ENCODE assay signal across 8 cellular contexts in the genomic region with DNA sequence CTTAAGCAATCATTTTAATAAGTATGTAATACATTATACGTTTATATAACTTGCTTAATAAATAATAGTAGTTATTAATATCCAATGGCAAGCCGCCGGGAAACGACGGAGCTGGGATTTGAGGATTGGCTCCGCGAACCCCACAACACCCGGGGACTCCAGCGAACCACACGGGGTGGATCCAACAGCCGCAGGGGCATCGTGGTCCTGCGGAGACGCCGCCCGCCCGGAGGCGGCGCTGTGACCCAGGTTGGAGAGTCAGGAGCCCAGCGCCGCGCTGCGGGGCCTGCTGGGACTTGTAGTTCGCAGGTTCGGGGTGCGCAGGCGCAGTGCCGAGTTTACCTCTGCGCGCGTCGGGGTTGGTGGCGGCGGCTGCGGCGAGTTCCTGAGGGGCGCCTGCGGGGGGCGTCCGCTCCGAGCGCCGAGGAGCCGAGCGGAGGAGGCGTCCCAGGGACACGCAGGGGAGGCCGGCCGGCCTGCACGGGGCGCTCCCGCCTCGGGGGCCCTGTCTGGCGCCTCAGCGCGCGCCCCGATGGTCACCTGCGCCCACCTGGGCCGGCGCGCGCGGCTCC. TPM values are rescaled to one million over a fixed set of nuclear protein-coding genes. Genes with fewer than 3 reads are reported as not detected.
DNase-seq lines count a peak whose midpoint lies in the region; ATAC-seq and TF ChIP-seq lines count a peak whose summit lies in the region.

TSS of gene ZNF554 (plus strand) at position 329 of the 572 bp plus-strand sequence. CDS start at position 533, 204 bp downstream.

- WGBS in tibial nerve, 2 donors = 1% methylated on average over 41 to 48 of the region's 64 CpGs

- H3K4me3 ChIP-seq in GM12865 (ENCODE audit: low read depth, low read length) (peak within 1 kb of the TSS; percentile 76), parathyroid adenoma (ENCODE audit: low read depth, low read length) (peak within 1 kb of the TSS; percentile 82), tibial nerve (peak within 1 kb of the TSS; percentile 54 to 76 (median 64))

- intact Hi-C loops in cardiac septum (cut with DNase I) = no loop called here

- H3K9me3 ChIP-seq in parathyroid adenoma (ENCODE audit: control insufficient read depth, low read length) (no peaks in the 10 kb centered on the region), tibial nerve (no peaks in the 10 kb centered on the region)

- TF ChIP-seq CTCF in GM12865 (IDR thresholded peaks at IDR 0.05; ENCODE audit: insufficient read depth, low read depth, low read length, missing control alignments) (peak; percentile 98), parathyroid adenoma (IDR thresholded peaks at IDR 0.05) (peak; percentile 98), tibial nerve (IDR thresholded peaks at IDR 0.05) (peak; percentile 89 to 99 (median 97))

- peak; percentile 63 to 69 for TF ChIP-seq EP300 in tibial nerve (IDR thresholded peaks at IDR 0.05)

- H3K27me3 ChIP-seq in parathyroid adenoma (ENCODE audit: control insufficient read depth, insufficient read depth, low read length) (no peaks in the 10 kb centered on the region), tibial nerve (no peaks in the 10 kb centered on the region)

- H3K4me2 ChIP-seq in parathyroid adenoma (ENCODE audit: low read length) = peak within 1 kb of the TSS; percentile 99

- no peak within 1 kb of the TSS for H3K9ac ChIP-seq in parathyroid adenoma

- H3K79me2 ChIP-seq in parathyroid adenoma = no peaks in the 10 kb centered on the region

- H3K27ac ChIP-seq in parathyroid adenoma (no peak within 1 kb of the TSS), tibial nerve (peak within 1 kb of the TSS; percentile 37 to 87 (median 75))

- peak in 1 of 2 donors; percentile 27 for TF ChIP-seq POLR2A in tibial nerve (IDR thresholded peaks at IDR 0.05)

- peak; percentile 96 for ATAC-seq in HG02678 (IDR thresholded peaks at IDR 0.05; ENCODE audit: unreplicated experiment)

- H3K4me1 ChIP-seq in parathyroid adenoma (no peaks in the 10 kb centered on the region), tibial nerve (peaks cover 0 to 19% (median 5%) of the 10 kb centered on the region in 4 donors)

- peak; percentile 98 for DNase-seq in GM12865 (ENCODE audit: low read depth)
- DNase-seq in NCI-H1105 treated with DMSO at 0.1 percent for 48 hours (lab: John Stamatoyannopoulos, UW) = peak; percentile 94
- DNase-seq in SKM-1 treated with dmso at 0.1 percent for 144 hours (lab: John Stamatoyannopoulos, UW; ENCODE audit: unreplicated experiment) = peak; percentile 91
- DNase-seq in activated naive CD8-positive, alpha-beta T cell treated with anti-CD3 and anti-CD28 coated beads, Interleukin-2, amount 50 U/mL, for 16 hours (ENCODE audit: low read depth, low spot score) = peak; percentile 99
- DNase-seq in cardiac septum (ENCODE audit: low spot score) = peak; percentile 98
- DNase-seq in tibial nerve (ENCODE audit: low spot score in 2 of 2) = peak; percentile 95

- peak within 1 kb of the TSS; percentile 83 for H2AFZ ChIP-seq in parathyroid adenoma

- H3K36me3 ChIP-seq in parathyroid adenoma (ENCODE audit: control insufficient read depth, insufficient read depth, low read length) = no peaks in the 10 kb centered on the region
- H3K36me3 ChIP-seq in tibial nerve = peaks cover 0 to 32% (median 0%) of the 10 kb centered on the region in 3 donors

RNA-seq across cellular contexts. Expression of gene ZNF554, which starts in this region (rescaled TPM):
- 5.6 TPM for total RNA-seq in cardiac septum
- 1 to 10 TPM; 4.4 to 9.0 (median 6.7) TPM for total RNA-seq in tibial nerve
